In the genomic region with DNA sequence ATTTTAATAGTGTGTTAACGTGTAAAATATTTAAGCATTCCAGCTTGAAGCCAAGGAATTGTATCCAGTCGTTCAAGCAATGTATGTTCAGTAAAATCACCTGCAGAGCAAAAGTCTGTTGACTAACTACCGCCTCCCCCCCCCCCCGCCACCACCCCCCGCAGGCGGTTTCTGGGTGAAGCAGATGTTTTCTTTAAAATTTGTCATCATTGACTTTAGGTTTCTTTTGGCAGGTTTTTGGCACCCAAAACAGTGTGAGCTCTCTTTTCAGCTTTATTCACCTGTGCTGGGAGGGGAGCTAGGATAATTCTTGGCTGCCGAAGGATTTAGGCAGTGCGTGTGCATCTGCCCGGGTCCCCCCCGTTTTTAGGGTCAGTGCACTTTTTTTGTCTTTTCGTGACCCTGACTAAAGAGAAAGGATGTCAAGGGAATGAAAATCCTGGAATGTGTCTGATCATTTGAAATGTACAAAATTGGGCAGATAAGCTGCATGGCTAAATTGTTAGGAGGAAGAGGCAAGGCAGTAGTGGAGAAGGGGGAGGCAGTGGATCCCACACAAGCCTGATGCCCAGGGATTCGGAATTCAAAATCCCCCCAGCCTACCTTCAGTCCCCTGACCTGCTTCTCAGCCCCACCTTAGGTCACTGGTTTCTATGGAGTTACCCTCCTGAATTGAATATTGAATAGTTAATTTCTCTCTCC, we compare ENCODE assay signal across 10 cellular contexts. TPM values are rescaled to one million over a fixed set of nuclear protein-coding genes. Genes with fewer than 3 reads are reported as not detected.
DNase-seq lines count a peak whose midpoint lies in the region; ATAC-seq and TF ChIP-seq lines count a peak whose summit lies in the region.
"Had no signal": no experiment of that assay in that cellular context is flagged by ENCODE, and none has a peak within 500 bp of the region (broad histone marks: within the 10 kb centered on the region; RNA-seq: fewer than 3 reads in every experiment).

No MANE protein-coding gene starts in this region.

- H3K36me3 Mint-ChIP-seq in activated CD4-positive, alpha-beta T cell treated with anti-CD3 and anti-CD28 coated beads, Interleukin-2, amount 10 ng/mL, durations not matched to agents 24 days and 14 days (ENCODE audit: low read depth): no peaks in the 10 kb centered on the region
- H3K36me3 Mint-ChIP-seq in T-cell: peaks cover 3% of the 10 kb centered on the region
- H3K36me3 Mint-ChIP-seq: activated CD8-positive, alpha-beta memory T cell treated with anti-CD3 and anti-CD28 coated beads, Interleukin-2, amount 10 ng/mL, durations not matched to agents 7 days and 5 days had no signal

- in situ Hi-C loops in Panc1 (cut with HindIII; ENCODE audit: low pct_unique_long_range_greater_than_20kb, low sequenced_read_pairs): no loop called here

- peaks cover 39% of the 10 kb centered on the region for H3K27me3 Mint-ChIP-seq in activated CD4-positive, alpha-beta T cell treated with anti-CD3 and anti-CD28 coated beads, Interleukin-2, amount 10 ng/mL, durations not matched to agents 24 days and 14 days
- H3K27me3 Mint-ChIP-seq in T-cell: peaks cover 25 to 43% of the 10 kb centered on the region in 2 donors

- TF ChIP-seq CTCF in Panc1 (IDR thresholded peaks at IDR 0.05) (no peak), fibroblast of lung (conservative IDR thresholded peaks at IDR 0.05 in 1 of 2, IDR thresholded peaks at IDR 0.05 in 1 of 2; ENCODE audit: low read depth in 1 of 2, low read length in 2 of 2) (no peak), psoas muscle (IDR thresholded peaks at IDR 0.05) (no peak)

- H4K20me1 ChIP-seq in fibroblast of lung (ENCODE audit: control insufficient read depth, extremely low read depth, insufficient read depth, low read length): no peaks in the 10 kb centered on the region

- no peak overlapping the region for H3K4me3 Mint-ChIP-seq in activated CD4-positive, alpha-beta T cell treated with anti-CD3 and anti-CD28 coated beads, Interleukin-2, amount 10 ng/mL, durations not matched to agents 24 days and 14 days
- peak overlapping the region in 1 of 3 donors; percentile 88 for H3K4me3 Mint-ChIP-seq in T-cell

- H3K27ac Mint-ChIP-seq in activated CD4-positive, alpha-beta T cell treated with anti-CD3 and anti-CD28 coated beads, Interleukin-2, amount 10 ng/mL, durations not matched to agents 24 days and 14 days: no peak overlapping the region
- no peak overlapping the region for H3K27ac Mint-ChIP-seq in T-cell
- H3K27ac Mint-ChIP-seq: activated CD8-positive, alpha-beta memory T cell treated with anti-CD3 and anti-CD28 coated beads, Interleukin-2, amount 10 ng/mL, durations not matched to agents 7 days and 5 days had no signal

- no peaks in the 10 kb centered on the region for H3K79me2 ChIP-seq in fibroblast of lung (ENCODE audit: control insufficient read depth, insufficient read depth, low read length)

- no TSS peak for BruUV-seq in Panc1 (replicated peaks; lab: Mats Ljungman, UMichigan)

- H3K36me3 ChIP-seq in Panc1 (ENCODE audit: control insufficient read depth, insufficient read depth, low read length) (peaks cover 6% of the 10 kb centered on the region; the same call in 1 of the 2 replicates), fibroblast of lung (ENCODE audit: control insufficient read depth, insufficient read depth, low read length) (no peaks in the 10 kb centered on the region), psoas muscle (ENCODE audit: insufficient read depth in 1 of 2, low read depth in 1 of 2) (no peaks in the 10 kb centered on the region)

- no peaks in the 10 kb centered on the region for H3K9me3 ChIP-seq in Panc1 (ENCODE audit: control insufficient read depth, insufficient read depth, low read depth, low read length)
- no peaks in the 10 kb centered on the region for H3K9me3 ChIP-seq in fibroblast of lung (ENCODE audit: control insufficient read depth, insufficient read depth, low read depth, low read length)
- no peaks in the 10 kb centered on the region for H3K9me3 ChIP-seq in psoas muscle

- no peak for ATAC-seq in Panc1
- ATAC-seq in psoas muscle: no peak
- no peak for ATAC-seq in T-cell (replicated peaks in 1 of 4)
- ATAC-seq in HG03469 (IDR thresholded peaks at IDR 0.05; ENCODE audit: unreplicated experiment): no peak
- ATAC-seq: activated CD8-positive, alpha-beta memory T cell treated with anti-CD3 and anti-CD28 coated beads, Interleukin-2, amount 10 ng/mL, durations not matched to agents 7 days and 5 days had no signal

- peaks cover 17% of the 10 kb centered on the region for H3K4me1 Mint-ChIP-seq in activated CD4-positive, alpha-beta T cell treated with anti-CD3 and anti-CD28 coated beads, Interleukin-2, amount 10 ng/mL, durations not matched to agents 24 days and 14 days
- peaks cover 13 to 19% (median 16%) of the 10 kb centered on the region in 3 donors for H3K4me1 Mint-ChIP-seq in T-cell

- no peak overlapping the region for H2AFZ ChIP-seq in fibroblast of lung (ENCODE audit: low read length)

- DNase-seq in Panc1 (ENCODE audit: low read depth, low spot score) (no peak), fibroblast of lung (ENCODE audit: low read depth in 2 of 2) (no peak), psoas muscle (no peak), AG20443 (ENCODE audit: low spot score) (no peak), T-cell (no peak)
- DNase-seq in activated CD4-positive, alpha-beta T cell treated with anti-CD3 and anti-CD28 coated beads, Interleukin-2, amount 10 ng/mL, durations not matched to agents 24 days and 14 days: no peak
- DNase-seq: activated CD8-positive, alpha-beta memory T cell treated with anti-CD3 and anti-CD28 coated beads, Interleukin-2, amount 10 ng/mL, durations not matched to agents 7 days and 5 days; GDM1 had no signal

- H3K4me3 ChIP-seq in GM08714 (ENCODE audit: low read length) (peak overlapping the region; percentile 66), Panc1 (ENCODE audit: low read depth in 2 of 2, low read length in 2 of 2) (peak overlapping the region; percentile 60 to 67), fibroblast of lung (replicated peaks in 1 of 4; ENCODE audit: control extremely low read depth in 1 of 4, insufficient read depth in 1 of 4, low read depth in 3 of 4, low read length in 4 of 4) (peak overlapping the region in 3 of 4 experiments; percentile 59 to 71 (median 64)), psoas muscle (peak overlapping the region; percentile 62)

- POLR2A ChIA-PET in Panc1 (lab: Charles Lee): interaction anchor here (0.7 kb wide), 2 partner anchors 111 to 347 kb away, joined by 9 to 22 read pairs; no protein-coding TSS in a partner anchor
- POLR2A ChIA-PET in T-cell (lab: Charles Lee): interaction anchor here in 1 of 2 donors (0.6 to 0.7 kb wide), 2 partner anchors 18 to 635 kb away, joined by 4 to 6 read pairs; no protein-coding TSS in a partner anchor

- H3K9ac ChIP-seq in fibroblast of lung (ENCODE audit: insufficient read depth, low read length): no peak overlapping the region

- H3K27ac ChIP-seq in Panc1 (ENCODE audit: low read length): peak overlapping the region; percentile 93
- H3K27ac ChIP-seq in fibroblast of lung (ENCODE audit: insufficient read depth, low read length): no peak overlapping the region
- H3K27ac ChIP-seq in psoas muscle: no peak overlapping the region

- no peaks in the 10 kb centered on the region for H3K9me3 Mint-ChIP-seq in activated CD4-positive, alpha-beta T cell treated with anti-CD3 and anti-CD28 coated beads, Interleukin-2, amount 10 ng/mL, durations not matched to agents 24 days and 14 days
- H3K9me3 Mint-ChIP-seq in T-cell: no peaks in the 10 kb centered on the region

- H3K4me1 ChIP-seq in Panc1 (ENCODE audit: control insufficient read depth, insufficient read depth, low read length): peaks cover 68% of the 10 kb centered on the region
- peaks cover 5% of the 10 kb centered on the region for H3K4me1 ChIP-seq in fibroblast of lung (ENCODE audit: control insufficient read depth, extremely low read depth, insufficient read depth, low read length)
- H3K4me1 ChIP-seq in psoas muscle: peaks cover 10% of the 10 kb centered on the region

- intact Hi-C loops in Panc1 (cut with micrococcal nuclease; ENCODE audit: unreplicated experiment): loop anchor here (5.0 kb wide), 1 partner anchor 51 kb away; no protein-coding TSS in a partner anchor
- intact Hi-C loops in psoas muscle (cut with DNase I): loop anchor here in 1 of 2 donors (10.0 kb wide), 1 partner anchor 314 kb away; no protein-coding TSS in a partner anchor
- intact Hi-C loops in activated CD4-positive, alpha-beta T cell treated with anti-CD3 and anti-CD28 coated beads, Interleukin-2, amount 10 ng/mL, durations not matched to agents 24 days and 14 days (cut with micrococcal nuclease): no loop called here

- no peaks in the 10 kb centered on the region for H3K27me3 ChIP-seq in Panc1 (ENCODE audit: control insufficient read depth, insufficient read depth, low read length)
- H3K27me3 ChIP-seq in fibroblast of lung (ENCODE audit: control insufficient read depth, insufficient read depth, low read length): no peaks in the 10 kb centered on the region
- peaks cover 0 to 26% (median 9%) of the 10 kb centered on the region in 3 donors for H3K27me3 ChIP-seq in psoas muscle (ENCODE audit: insufficient read depth in 3 of 3, low read length in 2 of 3)

- peak overlapping the region; percentile 93 for H3K4me2 ChIP-seq in fibroblast of lung (ENCODE audit: extremely low read depth, insufficient read depth, low read length)

- WGBS in psoas muscle, 3 donors: 31 to 42% (median 38%) methylated on average over 11 to 12 of the region's 12 CpGs

- CTCF ChIA-PET in Panc1 (lab: Charles Lee): interaction anchor here (0.6 to 2.7 kb wide), 8 partner anchors 84 to 1664 kb away, joined by 3 to 14 read pairs (median 5); no protein-coding TSS in a partner anchor
- CTCF ChIA-PET in T-cell (lab: Charles Lee): interaction anchor here (0.5 to 1.3 kb wide), 5 partner anchors 230 to 1544 kb away, joined by 3 to 5 read pairs (median 4); a partner anchor contains a TSS

RNA-seq across cellular contexts. Expression of a gene that starts 1.1 kb away (rescaled TPM):
- 15.1 TPM for total RNA-seq in Panc1 (2021; ENCODE audit: unreplicated experiment)
- 18.0 TPM for polyA plus RNA-seq in Panc1 (2012; ENCODE audit: insufficient read length)
- 0.17 and 0.26 TPM in 2 replicates for total RNA-seq in fibroblast of lung
- 2.7 and 10.1 TPM in 2 replicates for polyA plus RNA-seq in fibroblast of lung
- polyA plus RNA-seq in fibroblast of lung (2012): 1.4 and 5.4 TPM in 2 replicates
- 1.4 and 2.4 TPM in 2 replicates for polyA minus RNA-seq in fibroblast of lung (ENCODE audit: low replicate concordance)
- total RNA-seq in psoas muscle: 1 to 10 TPM in 3 of 4 donors, under 1 TPM in 1; 0.90 to 3.7 (median 2.6) TPM
- 1 to 10 TPM in 2 of 3 donors, under 1 TPM in 1; 0.68 to 2.7 (median 1.9) TPM for polyA plus RNA-seq in psoas muscle
- total RNA-seq in activated CD4-positive, alpha-beta T cell treated with anti-CD3 and anti-CD28 coated beads, Interleukin-2, amount 10 ng/mL, durations not matched to agents 24 days and 14 days: 0.26 TPM in 1 of 2 replicates, not detected in the other
- 1 to 10 TPM in 1 of 5 donors, under 1 TPM in 4; 0.44 to 1.2 (median 0.79) TPM for total RNA-seq in T-cell
- total RNA-seq: activated CD8-positive, alpha-beta memory T cell treated with anti-CD3 and anti-CD28 coated beads, Interleukin-2, amount 10 ng/mL, durations not matched to agents 7 days and 5 days had no signal
